In the genomic region with DNA sequence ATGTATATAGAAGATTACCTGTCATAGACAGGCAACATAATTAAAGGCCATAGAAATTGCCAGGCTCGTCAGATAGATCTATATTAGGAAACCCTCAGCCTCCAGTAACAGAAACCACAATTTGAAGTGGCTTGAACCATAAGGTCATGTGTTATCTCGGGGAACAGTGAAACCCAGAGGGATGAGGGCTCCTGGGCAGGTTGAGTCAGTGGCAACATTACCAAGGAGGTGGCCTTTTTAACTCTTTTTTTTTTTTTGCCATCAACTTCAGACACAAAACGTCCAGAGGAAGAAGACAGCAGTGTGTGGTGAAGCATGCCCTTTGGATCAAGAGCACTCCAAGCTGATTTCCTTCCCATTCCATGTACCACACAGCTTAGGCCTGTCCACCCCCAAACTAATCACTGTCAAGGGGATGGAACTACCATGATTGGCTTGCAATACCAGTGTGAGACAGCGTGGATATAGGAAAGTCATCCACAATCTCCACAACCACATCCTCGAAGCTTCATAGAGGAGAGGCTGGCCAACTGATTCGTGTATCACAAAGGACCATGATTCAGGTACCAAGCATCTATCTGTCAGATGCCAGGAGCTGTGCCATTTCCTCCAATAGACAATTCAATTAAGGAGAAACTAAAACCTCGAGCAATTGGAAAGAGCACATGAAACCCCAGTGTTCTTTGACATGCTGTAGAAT, we compare ENCODE assay signal across 12 cellular contexts. TPM values are rescaled to one million over a fixed set of nuclear protein-coding genes. Genes with fewer than 3 reads are reported as not detected.
DNase-seq lines count a peak whose midpoint lies in the region; ATAC-seq, FAIRE-seq and TF ChIP-seq lines count a peak whose summit lies in the region.
"Had no signal": no experiment of that assay in that cellular context is flagged by ENCODE, and none has a peak within 500 bp of the region (broad histone marks: within the 10 kb centered on the region; RNA-seq: fewer than 3 reads in every experiment).

No MANE protein-coding gene starts in this region.

- ATAC-seq in activated B cell treated with CpG ODN at 0.5 μM for 24 hours (ENCODE audit: low read depth) = no peak
- no peak for ATAC-seq in lower lobe of right lung

- H4K20me1 ChIP-seq in BLaER1 (peaks cover 22% of the 10 kb centered on the region), H9 (ENCODE audit: control insufficient read depth, insufficient read depth, insufficient read length) (no peaks in the 10 kb centered on the region)

- CTCF ChIA-PET in activated B cell treated with CpG ODN at 0.5 μM for 24 hours (lab: Charles Lee) = no interaction called here

- no peak overlapping the region for H2BK5ac ChIP-seq in H9 (ENCODE audit: insufficient read length, low read length)

- peaks cover 6% of the 10 kb centered on the region for H3K23me2 ChIP-seq in H9 (ENCODE audit: insufficient read length, low read depth, low read length, poor library complexity, severe bottlenecking)

- peaks cover 23% of the 10 kb centered on the region for H3K4me1 ChIP-seq in BLaER1
- H3K4me1 ChIP-seq in H9 (ENCODE audit: insufficient read depth, low read length) = no peaks in the 10 kb centered on the region
- H3K4me1 ChIP-seq in lower lobe of right lung = peaks cover 9% of the 10 kb centered on the region

- H2AFZ ChIP-seq in H9 (ENCODE audit: low read length) = no peak overlapping the region

- POLR2A ChIA-PET in activated B cell treated with CpG ODN at 0.5 μM for 24 hours (lab: Charles Lee) = no interaction called here

- no peak overlapping the region for H3K56ac ChIP-seq in H9 (ENCODE audit: insufficient read length, low read depth, low read length)

- no peak for TF ChIP-seq POLR2A in GM12892 (IDR thresholded peaks at IDR 0.05; ENCODE audit: low read depth, low read length)

- TF ChIP-seq CTCF in H9 (conservative IDR thresholded peaks at IDR 0.05) (no peak), activated B cell treated with CpG ODN at 0.5 μM for 24 hours (IDR thresholded peaks at IDR 0.05) (no peak), lower lobe of right lung (IDR thresholded peaks at IDR 0.05) (no peak)

- H3K36me3 ChIP-seq in BLaER1 (peaks cover 6% of the 10 kb centered on the region; the same call in 1 of the 2 replicates), lower lobe of right lung (no peaks in the 10 kb centered on the region)

- H3K23ac ChIP-seq in H9 (ENCODE audit: insufficient read length, low read depth, low read length) = no peak overlapping the region

- H3K4me3 Mint-ChIP-seq in H9 = peak overlapping the region; percentile 88 to 95
- H3K4me3 Mint-ChIP-seq in activated B cell treated with CpG ODN at 0.5 μM for 24 hours = peak overlapping the region; percentile 52

- peak overlapping the region; percentile 92 for H3K4me2 ChIP-seq in BLaER1
- no peak overlapping the region for H3K4me2 ChIP-seq in H9 (ENCODE audit: insufficient read depth, insufficient read length, low read length)

- no peak overlapping the region for H4K5ac ChIP-seq in H9 (ENCODE audit: insufficient read length, low read depth, low read length)

- H3K9me3 Mint-ChIP-seq in H9 (no peaks in the 10 kb centered on the region), activated B cell treated with CpG ODN at 0.5 μM for 24 hours (no peaks in the 10 kb centered on the region)

- no peak overlapping the region for H2BK20ac ChIP-seq in H9 (ENCODE audit: low read depth, low read length, poor library complexity, severe bottlenecking)

- FAIRE-seq in GM12892 (lab: Jason Lieb, UNC) = no peak

- H3K4me3 ChIP-seq in BLaER1 (no peak overlapping the region), lower lobe of right lung (no peak overlapping the region)

- H3K9me3 ChIP-seq in BLaER1 (no peaks in the 10 kb centered on the region), H9 (ENCODE audit: control insufficient read depth, low read depth, low read length) (no peaks in the 10 kb centered on the region), lower lobe of right lung (no peaks in the 10 kb centered on the region)

- H3K36me3 Mint-ChIP-seq in H9 (ENCODE audit: insufficient read depth in 1 of 3, low read depth in 3 of 3) (peaks cover 7 to 17% (median 14%) of the 10 kb centered on the region in 3 experiments), activated B cell treated with CpG ODN at 0.5 μM for 24 hours (ENCODE audit: low read depth) (no peaks in the 10 kb centered on the region)

- no peak overlapping the region for H2BK12ac ChIP-seq in H9 (ENCODE audit: insufficient read length, low read depth, low read length)

- intact Hi-C loops in activated B cell treated with CpG ODN at 0.5 μM for 24 hours (cut with micrococcal nuclease) = no loop called here
- intact Hi-C loops in lower lobe of right lung (cut with DNase I) = no loop called here

- no peak overlapping the region for H3K4ac ChIP-seq in H9 (ENCODE audit: low read depth, low read length)

- H4K91ac ChIP-seq in H9 (ENCODE audit: insufficient read length, low read depth, low read length) = no peak overlapping the region

- no peak overlapping the region for H3K18ac ChIP-seq in H9 (ENCODE audit: insufficient read length, low read depth, low read length)

- no peak overlapping the region for H2BK120ac ChIP-seq in H9 (ENCODE audit: low read depth, low read length, poor library complexity, severe bottlenecking)

- peaks cover 36% of the 10 kb centered on the region for H3K27me3 Mint-ChIP-seq in H9 (ENCODE audit: low read depth)
- H3K27me3 Mint-ChIP-seq in activated B cell treated with CpG ODN at 0.5 μM for 24 hours = peaks cover 44% of the 10 kb centered on the region

- H2AK5ac ChIP-seq in H9 (ENCODE audit: insufficient read length, low read length) = no peak overlapping the region

- H3K79me2 ChIP-seq in H9 (ENCODE audit: insufficient read depth, low read length) = no peaks in the 10 kb centered on the region; the same call in 1 of the 2 replicates

- WGBS in H9 (ENCODE audit: extremely low coverage, insufficient read length, low lambda C conversion rate) = no CpG with 5 or more reads among the region's 7 CpGs

- no peak overlapping the region for H2BK15ac ChIP-seq in H9 (ENCODE audit: low read depth, low read length)

- H3K4me1 Mint-ChIP-seq in H9 (peaks cover 6 to 12% of the 10 kb centered on the region in 2 experiments), activated B cell treated with CpG ODN at 0.5 μM for 24 hours (peaks cover 13% of the 10 kb centered on the region)

- H3T11ph ChIP-seq in H9 (ENCODE audit: low read length) = no peak overlapping the region

- H3K79me1 ChIP-seq in H9 (ENCODE audit: insufficient read depth, low read depth, low read length, poor library complexity, severe bottlenecking) = no peaks in the 10 kb centered on the region

- H3K14ac ChIP-seq in H9 (ENCODE audit: insufficient read depth, low read length) = no peak overlapping the region

- H4K8ac ChIP-seq in H9 (replicated peaks; ENCODE audit: insufficient read length, low read depth, low read length) = no peak overlapping the region

- H3K27me3 ChIP-seq in BLaER1 = peaks cover 44% of the 10 kb centered on the region
- H3K27me3 ChIP-seq in H9 (ENCODE audit: insufficient read depth, low read length) = no peaks in the 10 kb centered on the region; the same call in 1 of the 2 replicates
- H3K27me3 ChIP-seq in lower lobe of right lung (ENCODE audit: low read depth) = peaks cover 35% of the 10 kb centered on the region

- H3K27ac Mint-ChIP-seq in H9 = no peak overlapping the region
- H3K27ac Mint-ChIP-seq in activated B cell treated with CpG ODN at 0.5 μM for 24 hours = no peak overlapping the region

- no peak overlapping the region for H3K9ac ChIP-seq in BLaER1
- H3K9ac ChIP-seq in H9 (ENCODE audit: extremely low read depth, insufficient read length, low read length) = no peak overlapping the region

- no peak for DNase-seq in H9
- DNase-seq in activated B cell treated with CpG ODN at 0.5 μM for 24 hours = no peak
- DNase-seq in mesenteric fat pad (ENCODE audit: low spot score) = peak; percentile 11
- no peak for DNase-seq in NCI-H69 (lab: John Stamatoyannopoulos, UW)
- DNase-seq in GM12892 (ENCODE audit: insufficient read length) = no peak
- no peak for DNase-seq in stimulated activated CD4-positive, alpha-beta T cell treated with anti-CD3 and anti-CD28 coated beads, Interleukin-2, amount 100 ng/mL, for 24 hours
- DNase-seq in lower lobe of right lung = no peak
- DNase-seq: DMS153, dorsolateral prefrontal cortex, NCI-H748 treated with DMSO at 0.1 percent for 48 hours had no signal

- H3K27ac ChIP-seq in BLaER1 = no peak overlapping the region
- H3K27ac ChIP-seq in H9 (ENCODE audit: insufficient read length, low read depth, low read length) = no peak overlapping the region
- H3K27ac ChIP-seq in lower lobe of right lung = no peak overlapping the region
- H3K27ac ChIP-seq: dorsolateral prefrontal cortex had no signal

RNA-seq across cellular contexts. Expression of a gene that starts 1.0 kb away (rescaled TPM):
- total RNA-seq in H9 (2021) (22.0 and 23.4 TPM in 2 replicates), activated B cell treated with CpG ODN at 0.5 μM for 24 hours (0.22 and 0.44 TPM in 2 replicates), mesenteric fat pad (12.7 TPM), lower lobe of right lung (1.5 TPM)
- polyA plus RNA-seq in GM12892 (2012; ENCODE audit: missing spikeins) = 0.08 TPM

RNA-seq across cellular contexts. Expression of a gene that starts 22.9 kb away (rescaled TPM):
- total RNA-seq in H9 (2021) = 0.09 TPM in 1 of 2 replicates, not detected in the other
- 0.27 and 0.71 TPM in 2 replicates for total RNA-seq in activated B cell treated with CpG ODN at 0.5 μM for 24 hours
- 1,691 TPM for total RNA-seq in mesenteric fat pad
- polyA plus RNA-seq in GM12892 (2012; ENCODE audit: missing spikeins) = not detected
- 1.3 TPM for total RNA-seq in lower lobe of right lung
- total RNA-seq: T-helper 1 cell treated with Interleukin-12 subunit alpha and Interleukin-12 subunit beta and Interleukin-4 antibody, amounts not matched to agents 30 ng/mL and 1 ng/mL, for 36 hours had no signal

RNA-seq across cellular contexts. Expression of a gene that starts 34.3 kb away (rescaled TPM):
- total RNA-seq in H9 (2021) = 1.3 and 1.4 TPM in 2 replicates
- 0.84 and 1.6 TPM in 2 replicates for total RNA-seq in activated B cell treated with CpG ODN at 0.5 μM for 24 hours
- total RNA-seq in mesenteric fat pad = 103 TPM
- 3.4 TPM for polyA plus RNA-seq in GM12892 (2012; ENCODE audit: missing spikeins)
- total RNA-seq in lower lobe of right lung = 10.1 TPM

RNA-seq across cellular contexts. Expression of a gene that starts 34.3 kb away (rescaled TPM):
- total RNA-seq in H9 (2021) = not detected in 2 replicates
- 0.10 and 0.16 TPM in 2 replicates for total RNA-seq in activated B cell treated with CpG ODN at 0.5 μM for 24 hours
- total RNA-seq in mesenteric fat pad = 0.32 TPM
- polyA plus RNA-seq in GM12892 (2012; ENCODE audit: missing spikeins) = not detected
- 1.2 TPM for total RNA-seq in lower lobe of right lung
- total RNA-seq: T-helper 1 cell treated with Interleukin-12 subunit alpha and Interleukin-12 subunit beta and Interleukin-4 antibody, amounts not matched to agents 30 ng/mL and 1 ng/mL, for 36 hours had no signal

Comparison
In these comparisons a context has a peak if more than half of its experiments do, and no peak if none do; other contexts are left out.
1. RNA of a gene that starts 22.9 kb away (total RNA-seq): 1,691 TPM in mesenteric fat pad (single experiment); 1.3 TPM in lower lobe of right lung (single experiment), 0.27 to 0.71 TPM in activated B cell treated with CpG ODN at 0.5 μM for 24 hours and 0.09 TPM in H9; every median in the first group is over 100 times any median in the second.